In the genomic region with DNA sequence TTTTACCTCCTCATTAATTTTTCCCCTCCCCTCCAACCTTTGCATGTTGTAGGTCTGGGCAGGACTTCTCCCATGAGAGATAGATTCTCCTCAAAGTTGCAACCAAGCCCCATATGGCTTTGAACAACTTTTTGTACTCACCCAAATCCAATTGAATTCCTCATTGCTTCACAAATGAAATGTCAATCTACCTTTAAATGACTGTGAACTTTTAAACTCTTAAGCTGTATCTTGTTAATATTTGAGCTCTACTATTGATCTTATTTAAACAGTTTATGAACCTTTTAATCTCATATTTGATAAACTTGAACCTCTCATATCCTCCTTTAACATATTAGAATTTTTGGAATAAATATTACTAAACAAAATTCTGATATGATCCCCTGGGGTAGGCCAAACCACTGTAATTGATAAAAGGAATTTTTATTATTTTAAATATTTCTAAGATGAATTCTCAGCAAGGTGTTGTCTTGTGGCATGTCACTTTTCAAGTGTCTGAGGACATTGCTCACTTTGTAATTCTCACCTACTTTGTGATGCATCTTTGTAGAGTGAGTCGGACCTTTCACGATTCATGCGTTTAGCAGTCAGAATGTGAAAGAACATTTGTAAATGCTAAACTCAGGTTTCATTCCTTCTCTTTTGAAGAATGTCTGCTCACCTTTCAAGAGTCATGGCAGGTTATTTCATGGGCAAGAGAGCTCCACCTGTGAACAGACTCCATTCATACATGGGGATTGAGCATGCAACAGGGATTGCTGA, we compare ENCODE assay signal across 17 cellular contexts. TPM values are rescaled to one million over a fixed set of nuclear protein-coding genes. Genes with fewer than 3 reads are reported as not detected.
DNase-seq lines count a peak whose midpoint lies in the region; ATAC-seq, FAIRE-seq and TF ChIP-seq lines count a peak whose summit lies in the region.
"Had no signal": no experiment of that assay in that cellular context is flagged by ENCODE, and none has a peak within 500 bp of the region (broad histone marks: within the 10 kb centered on the region; RNA-seq: fewer than 3 reads in every experiment).

No MANE protein-coding gene starts in this region.

- ATAC-seq in activated naive CD8-positive, alpha-beta T cell treated with anti-CD3 and anti-CD28 coated beads, Interleukin-2, amount 10 ng/mL, durations not matched to agents 7 days and 5 days (ENCODE audit: low read depth) = no peak
- no peak for ATAC-seq in activated naive CD8-positive, alpha-beta T cell treated with anti-CD3 and anti-CD28 coated beads, Interleukin-2, amount 50 U/mL, for 24 hours
- ATAC-seq in left lobe of liver = peak; percentile 53
- no peak for ATAC-seq in GM18505 (IDR thresholded peaks at IDR 0.05; ENCODE audit: unreplicated experiment)
- ATAC-seq in stimulated activated naive B cell treated with anti-CD40 and anti-IgM and Interleukin-4, amounts not matched to agents 10 μg/mL and 1 μg/mL and 100 μg/mL, for 72 hours (replicated peaks) = no peak
- ATAC-seq: CD8-positive, alpha-beta T cell had no signal

- no peaks in the 10 kb centered on the region for H3K27me3 ChIP-seq in bronchial epithelial cell (ENCODE audit: control insufficient read depth, insufficient read depth, low read length)
- H3K27me3 ChIP-seq: BLaER1 treated with 17β-estradiol and CSF1 and Interleukin-3, amounts not matched to agents 10 nM and 100 nM had no signal

- no peak for TF ChIP-seq POLR2A in GM18505 (IDR thresholded peaks at IDR 0.05; ENCODE audit: borderline replicate concordance, extremely low read depth, insufficient read depth, insufficient read length)

- no peak overlapping the region for H3K4me3 ChIP-seq in bronchial epithelial cell (ENCODE audit: low read depth, low read length)
- H3K4me3 ChIP-seq: BLaER1 treated with 17β-estradiol and CSF1 and Interleukin-3, amounts not matched to agents 10 nM and 100 nM; HAP-1 had no signal

- no peaks in the 10 kb centered on the region for H3K4me1 Mint-ChIP-seq in activated naive CD8-positive, alpha-beta T cell treated with anti-CD3 and anti-CD28 coated beads, Interleukin-2, amount 10 ng/mL, durations not matched to agents 7 days and 5 days
- H3K4me1 Mint-ChIP-seq in activated naive CD8-positive, alpha-beta T cell treated with anti-CD3 and anti-CD28 coated beads, Interleukin-2, amount 50 U/mL, for 24 hours = no peaks in the 10 kb centered on the region
- H3K4me1 Mint-ChIP-seq in stimulated activated naive B cell treated with anti-CD40 and anti-IgM and Interleukin-4, amounts not matched to agents 10 μg/mL and 1 μg/mL and 100 μg/mL, for 72 hours = no peaks in the 10 kb centered on the region
- H3K4me1 Mint-ChIP-seq: B cell had no signal

- H3K36me3 Mint-ChIP-seq in activated naive CD8-positive, alpha-beta T cell treated with anti-CD3 and anti-CD28 coated beads, Interleukin-2, amount 10 ng/mL, durations not matched to agents 7 days and 5 days = peaks cover 3% of the 10 kb centered on the region
- no peaks in the 10 kb centered on the region for H3K36me3 Mint-ChIP-seq in activated naive CD8-positive, alpha-beta T cell treated with anti-CD3 and anti-CD28 coated beads, Interleukin-2, amount 50 U/mL, for 24 hours (ENCODE audit: low read depth)
- H3K36me3 Mint-ChIP-seq in stimulated activated naive B cell treated with anti-CD40 and anti-IgM and Interleukin-4, amounts not matched to agents 10 μg/mL and 1 μg/mL and 100 μg/mL, for 72 hours = no peaks in the 10 kb centered on the region
- H3K36me3 Mint-ChIP-seq: CD8-positive, alpha-beta T cell had no signal

- POLR2A ChIA-PET in activated naive CD8-positive, alpha-beta T cell treated with anti-CD3 and anti-CD28 coated beads, Interleukin-2, amount 10 ng/mL, durations not matched to agents 7 days and 5 days (lab: Charles Lee) = no interaction called here

- no peaks in the 10 kb centered on the region for H3K36me3 ChIP-seq in bronchial epithelial cell (ENCODE audit: control insufficient read depth, insufficient read depth, low read length)
- H3K36me3 ChIP-seq: BLaER1 treated with 17β-estradiol and CSF1 and Interleukin-3, amounts not matched to agents 10 nM and 100 nM; HAP-1 had no signal

- FAIRE-seq in bronchial epithelial cell (lab: Jason Lieb, UNC) = no peak
- FAIRE-seq: H1 had no signal

- DNase-seq in activated naive CD8-positive, alpha-beta T cell treated with anti-CD3 and anti-CD28 coated beads, Interleukin-2, amount 10 ng/mL, durations not matched to agents 7 days and 5 days = no peak
- DNase-seq in activated naive CD8-positive, alpha-beta T cell treated with anti-CD3 and anti-CD28 coated beads, Interleukin-2, amount 50 U/mL, for 24 hours = no peak
- DNase-seq in bronchial epithelial cell (ENCODE audit: low read depth) (peak; percentile 31), left lobe of liver (ENCODE audit: low spot score) (no peak), renal cortical epithelial cell (ENCODE audit: low read depth) (peak; percentile 48), NCI-H510A (lab: John Stamatoyannopoulos, UW) (no peak)
- DNase-seq in stimulated activated naive B cell treated with anti-CD40 and anti-IgM and Interleukin-4, amounts not matched to agents 10 μg/mL and 1 μg/mL and 100 μg/mL, for 72 hours = no peak
- DNase-seq: 8988T; Calu3; CD8-positive, alpha-beta T cell; DMS79 treated with DMSO at 0.1 percent for 48 hours; GF-D8 had no signal

- TF ChIP-seq CTCF in bronchial epithelial cell (IDR thresholded peaks at IDR 0.05; ENCODE audit: insufficient read depth, low read length, severe bottlenecking) = no peak

- peak overlapping the region; percentile 14 for H3K27ac Mint-ChIP-seq in activated naive CD8-positive, alpha-beta T cell treated with anti-CD3 and anti-CD28 coated beads, Interleukin-2, amount 10 ng/mL, durations not matched to agents 7 days and 5 days
- no peak overlapping the region for H3K27ac Mint-ChIP-seq in activated naive CD8-positive, alpha-beta T cell treated with anti-CD3 and anti-CD28 coated beads, Interleukin-2, amount 50 U/mL, for 24 hours
- H3K27ac Mint-ChIP-seq in stimulated activated naive B cell treated with anti-CD40 and anti-IgM and Interleukin-4, amounts not matched to agents 10 μg/mL and 1 μg/mL and 100 μg/mL, for 72 hours = no peak overlapping the region
- H3K27ac Mint-ChIP-seq: B cell; CD8-positive, alpha-beta T cell had no signal

- no peaks in the 10 kb centered on the region for H3K9me3 Mint-ChIP-seq in activated naive CD8-positive, alpha-beta T cell treated with anti-CD3 and anti-CD28 coated beads, Interleukin-2, amount 10 ng/mL, durations not matched to agents 7 days and 5 days
- H3K9me3 Mint-ChIP-seq in activated naive CD8-positive, alpha-beta T cell treated with anti-CD3 and anti-CD28 coated beads, Interleukin-2, amount 50 U/mL, for 24 hours = no peaks in the 10 kb centered on the region
- H3K9me3 Mint-ChIP-seq in stimulated activated naive B cell treated with anti-CD40 and anti-IgM and Interleukin-4, amounts not matched to agents 10 μg/mL and 1 μg/mL and 100 μg/mL, for 72 hours = no peaks in the 10 kb centered on the region
- H3K9me3 Mint-ChIP-seq: CD8-positive, alpha-beta T cell had no signal

- H3K4me3 Mint-ChIP-seq in activated naive CD8-positive, alpha-beta T cell treated with anti-CD3 and anti-CD28 coated beads, Interleukin-2, amount 10 ng/mL, durations not matched to agents 7 days and 5 days = no peak overlapping the region
- no peak overlapping the region for H3K4me3 Mint-ChIP-seq in activated naive CD8-positive, alpha-beta T cell treated with anti-CD3 and anti-CD28 coated beads, Interleukin-2, amount 50 U/mL, for 24 hours
- H3K4me3 Mint-ChIP-seq in stimulated activated naive B cell treated with anti-CD40 and anti-IgM and Interleukin-4, amounts not matched to agents 10 μg/mL and 1 μg/mL and 100 μg/mL, for 72 hours = no peak overlapping the region
- H3K4me3 Mint-ChIP-seq: B cell; CD8-positive, alpha-beta T cell had no signal

- peaks cover 3% of the 10 kb centered on the region for H3K27me3 Mint-ChIP-seq in activated naive CD8-positive, alpha-beta T cell treated with anti-CD3 and anti-CD28 coated beads, Interleukin-2, amount 10 ng/mL, durations not matched to agents 7 days and 5 days
- peaks cover 3% of the 10 kb centered on the region for H3K27me3 Mint-ChIP-seq in activated naive CD8-positive, alpha-beta T cell treated with anti-CD3 and anti-CD28 coated beads, Interleukin-2, amount 50 U/mL, for 24 hours
- peaks cover 9 to 10% of the 10 kb centered on the region in 2 donors for H3K27me3 Mint-ChIP-seq in stimulated activated naive B cell treated with anti-CD40 and anti-IgM and Interleukin-4, amounts not matched to agents 10 μg/mL and 1 μg/mL and 100 μg/mL, for 72 hours

RNA-seq across cellular contexts. Expression of a gene that starts 23.4 kb away (rescaled TPM):
- total RNA-seq in activated naive CD8-positive, alpha-beta T cell treated with anti-CD3 and anti-CD28 coated beads, Interleukin-2, amount 10 ng/mL, durations not matched to agents 7 days and 5 days = not detected
- total RNA-seq in bronchial epithelial cell (0.13 and 3.7 TPM in 2 replicates), left lobe of liver (2.2 TPM), renal cortical epithelial cell (4.2 and 9.7 TPM in 2 replicates)
- total RNA-seq: B cell; Calu3; CD8-positive, alpha-beta T cell had no signal

RNA-seq across cellular contexts. Expression of a gene that starts 52.9 kb away (rescaled TPM):
- 1 to 10 TPM; 2.7 to 2.8 TPM for total RNA-seq in activated naive CD8-positive, alpha-beta T cell treated with anti-CD3 and anti-CD28 coated beads, Interleukin-2, amount 10 ng/mL, durations not matched to agents 7 days and 5 days
- total RNA-seq in bronchial epithelial cell = 3.7 and 11.8 TPM in 2 replicates
- total RNA-seq in left lobe of liver = 16.5 TPM
- total RNA-seq in renal cortical epithelial cell = 2.4 and 12.0 TPM in 2 replicates
- total RNA-seq: B cell; Calu3; CD8-positive, alpha-beta T cell had no signal

Comparison
In these comparisons a context has a peak if more than half of its experiments do, and no peak if none do; other contexts are left out.
1. DNase-seq: peak in bronchial epithelial cell (single experiment) and renal cortical epithelial cell (single experiment); none in activated naive CD8-positive, alpha-beta T cell treated with anti-CD3 and anti-CD28 coated beads, Interleukin-2, amount 10 ng/mL, durations not matched to agents 7 days and 5 days (single experiment), activated naive CD8-positive, alpha-beta T cell treated with anti-CD3 and anti-CD28 coated beads, Interleukin-2, amount 50 U/mL, for 24 hours (single experiment), left lobe of liver (single experiment), NCI-H510A (single experiment) and stimulated activated naive B cell treated with anti-CD40 and anti-IgM and Interleukin-4, amounts not matched to agents 10 μg/mL and 1 μg/mL and 100 μg/mL, for 72 hours (single experiment).